Comparison of ENCODE assay signal across 7 cellular contexts in the genomic region with DNA sequence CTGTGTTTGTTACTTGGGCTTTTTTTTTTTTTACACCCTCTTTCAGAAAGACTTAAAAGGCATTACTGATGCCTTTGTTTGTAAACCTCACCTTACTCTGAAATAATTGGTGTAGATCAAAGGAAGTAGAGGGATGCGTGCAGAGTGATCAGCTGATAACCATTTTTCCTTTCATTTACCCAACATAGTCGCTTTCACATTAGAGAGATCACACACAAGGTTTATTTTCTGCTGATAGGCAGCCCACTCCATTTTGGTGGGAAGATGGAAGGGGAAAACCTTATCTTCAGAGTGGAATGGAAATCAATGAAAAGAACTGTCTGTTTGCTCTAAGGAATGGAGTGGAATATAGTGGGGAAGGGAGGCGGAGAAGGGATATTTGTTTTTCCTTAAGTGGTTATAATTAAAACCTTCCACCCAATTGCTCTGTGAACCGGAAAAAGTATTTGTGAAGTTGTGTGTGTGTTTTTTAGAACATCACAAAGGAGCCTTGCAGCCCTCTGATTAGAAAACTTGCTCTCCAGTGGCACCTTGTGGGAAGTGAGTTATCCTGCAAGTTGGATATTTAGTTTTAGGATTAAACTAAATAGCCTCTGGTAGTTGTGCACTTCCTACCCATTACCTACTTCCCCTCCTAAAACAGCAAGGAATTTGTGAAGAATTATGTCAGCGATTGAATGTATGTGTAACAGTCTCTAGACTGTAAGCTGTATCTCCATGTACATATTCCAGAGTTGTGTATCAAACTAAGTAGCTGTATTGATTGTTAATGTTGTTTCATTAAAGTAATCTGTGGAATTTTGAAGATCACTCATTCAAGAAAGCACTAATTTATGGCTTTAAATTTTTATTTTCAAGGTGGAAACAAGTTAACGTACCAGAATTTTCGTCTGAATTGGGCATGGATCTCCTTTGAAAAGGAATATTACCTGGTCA.
DNase-seq lines count a peak whose midpoint lies in the region; ATAC-seq and TF ChIP-seq lines count a peak whose summit lies in the region.

No MANE protein-coding gene starts in this region.

- peak overlapping the region; percentile 33 for H3K27ac ChIP-seq in hepatocyte

- H3K4me3 ChIP-seq in GM12864 (ENCODE audit: low read depth, low read length), result no peak overlapping the region
- H3K4me3 ChIP-seq in hepatocyte, result no peak overlapping the region

- no peaks in the 10 kb centered on the region for H3K79me2 ChIP-seq in hepatocyte

- peak; percentile 78 for TF ChIP-seq RAD21 in Ishikawa (IDR thresholded peaks at IDR 0.05; ENCODE audit: low read depth)

- no peaks in the 10 kb centered on the region for H4K20me1 ChIP-seq in hepatocyte (ENCODE audit: insufficient read depth, poor library complexity, severe bottlenecking)

- WGBS in hepatocyte (ENCODE audit: low lambda C conversion rate, missing lambda C conversion rate), result 23% methylated on average over 7 of the region's 7 CpGs

- H3K27me3 ChIP-seq in hepatocyte, result no peaks in the 10 kb centered on the region

- H3K4me2 ChIP-seq in hepatocyte, result peak overlapping the region; percentile 45

- DNase-seq in GM12864 (ENCODE audit: low read depth) (no peak), SKM-1 treated with dmso at 0.1 percent for 144 hours (lab: John Stamatoyannopoulos, UW; ENCODE audit: unreplicated experiment) (peak; percentile 17), hepatocyte (ENCODE audit: low spot score) (peak; percentile 68), stromal cell of bone marrow (ENCODE audit: low read depth) (peak; percentile 10)

- no peak overlapping the region for H2AFZ ChIP-seq in hepatocyte

- H3K9me2 ChIP-seq in hepatocyte (replicated peaks; ENCODE audit: insufficient read depth), result no peaks in the 10 kb centered on the region

- TF ChIP-seq CTCF in GM12864 (IDR thresholded peaks at IDR 0.05; ENCODE audit: low read depth, low read length, missing control alignments) (peak; percentile 42), hepatocyte (IDR thresholded peaks at IDR 0.05; ENCODE audit: poor library complexity) (peak; percentile 80)

- no peak for TF ChIP-seq EP300 in Ishikawa (IDR thresholded peaks at IDR 0.05; ENCODE audit: borderline replicate concordance)

- H3K9me3 ChIP-seq in hepatocyte (ENCODE audit: low read depth), result no peaks in the 10 kb centered on the region

- H3K4me1 ChIP-seq in hepatocyte (ENCODE audit: insufficient read depth), result no peaks in the 10 kb centered on the region

- ATAC-seq in HG02870 (IDR thresholded peaks at IDR 0.05; ENCODE audit: unreplicated experiment), result no peak
- no peak for ATAC-seq in GM19035 (IDR thresholded peaks at IDR 0.05; ENCODE audit: unreplicated experiment)

- no peaks in the 10 kb centered on the region for H3K36me3 ChIP-seq in hepatocyte (replicated peaks; ENCODE audit: insufficient read depth, low read depth)

TF ChIP-seq in Ishikawa, 13 proteins besides CTCF, POLR2A, EP300 and RAD21:
- TF ChIP-seq CREB1 (IDR thresholded peaks at IDR 0.05; ENCODE audit: low read depth) (no peak), TEAD4 (IDR thresholded peaks at IDR 0.05) (no peak), YY1 (IDR thresholded peaks at IDR 0.05; ENCODE audit: low read depth) (no peak)
- TF ChIP-seq, protein P1, sequence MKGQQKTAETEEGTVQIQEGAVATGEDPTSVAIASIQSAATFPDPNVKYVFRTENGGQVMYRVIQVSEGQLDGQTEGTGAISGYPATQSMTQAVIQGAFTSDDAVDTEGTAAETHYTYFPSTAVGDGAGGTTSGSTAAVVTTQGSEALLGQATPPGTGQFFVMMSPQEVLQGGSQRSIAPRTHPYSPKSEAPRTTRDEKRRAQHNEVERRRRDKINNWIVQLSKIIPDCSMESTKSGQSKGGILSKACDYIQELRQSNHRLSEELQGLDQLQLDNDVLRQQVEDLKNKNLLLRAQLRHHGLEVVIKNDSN (IDR thresholded peaks at IDR 0.05), result no peak
